ENCODE assay signal across 14 cellular contexts in the genomic region with DNA sequence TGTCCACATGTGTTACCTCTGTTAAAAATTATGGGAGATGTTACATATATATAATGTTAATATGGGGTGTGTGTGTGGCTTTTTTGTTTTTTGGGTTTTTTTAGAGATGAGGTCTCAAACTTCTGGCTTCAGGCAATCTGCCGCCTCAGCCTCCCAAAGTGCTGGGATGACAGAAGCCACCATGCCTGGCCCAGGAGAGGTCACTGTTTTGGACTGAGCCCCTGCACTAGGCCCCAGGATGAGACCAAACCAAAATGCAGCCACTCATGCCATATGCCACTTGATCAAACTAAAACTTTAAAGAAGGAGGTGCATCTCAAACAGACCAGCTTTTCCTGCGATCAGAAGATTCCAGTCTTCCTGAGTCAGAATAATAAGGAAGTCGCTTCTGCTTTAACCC. TPM values are rescaled to one million over a fixed set of nuclear protein-coding genes. Genes with fewer than 3 reads are reported as not detected.
DNase-seq lines count a peak whose midpoint lies in the region; ATAC-seq, FAIRE-seq and TF ChIP-seq lines count a peak whose summit lies in the region.
"Had no signal": no experiment of that assay in that cellular context is flagged by ENCODE, and none has a peak within 500 bp of the region (broad histone marks: within the 10 kb centered on the region; RNA-seq: fewer than 3 reads in every experiment).

No MANE protein-coding gene starts in this region.

- in situ Hi-C loops in GM12878 (cut with MboI): no loop called here

- H3K4me3 Mint-ChIP-seq in natural killer cell: peak overlapping the region; percentile 8
- H3K4me3 Mint-ChIP-seq in natural killer cell treated with Interleukin-12 subunit alpha and Interleukin-12 subunit beta and Interleukin-15 and Interleukin-18, amount 100 ng/mL, for 72 hours: no peak overlapping the region
- peak overlapping the region; percentile 40 to 85 (median 81) for H3K4me3 Mint-ChIP-seq in nephron
- H3K4me3 Mint-ChIP-seq in effector memory CD8-positive, alpha-beta T cell: no peak overlapping the region

- CTCF ChIA-PET in GM12878 (lab: Yijun Ruan, JAX): interaction anchor here (1.5 to 1.9 kb wide), 3 partner anchors 8 to 93 kb away, joined by 4 to 7 read pairs (median 6); no protein-coding TSS in a partner anchor

- H3K27ac ChIP-seq in GM12878 (ENCODE audit: control insufficient read depth, insufficient read depth): no peak overlapping the region
- H3K27ac ChIP-seq: GM23248 had no signal

- H3K27me3 Mint-ChIP-seq in natural killer cell (ENCODE audit: low read depth in 2 of 2): no peaks in the 10 kb centered on the region
- H3K27me3 Mint-ChIP-seq in natural killer cell treated with Interleukin-12 subunit alpha and Interleukin-12 subunit beta and Interleukin-15 and Interleukin-18, amount 100 ng/mL, for 72 hours: no peaks in the 10 kb centered on the region
- H3K27me3 Mint-ChIP-seq in nephron (ENCODE audit: low read depth): no peaks in the 10 kb centered on the region
- no peaks in the 10 kb centered on the region for H3K27me3 Mint-ChIP-seq in effector memory CD8-positive, alpha-beta T cell
- H3K27me3 Mint-ChIP-seq: B cell had no signal

- TF ChIP-seq POLR2A in GM12878 (IDR thresholded peaks at IDR 0.05; ENCODE audit: low read depth, low read length): no peak

- H3K4me3 ChIP-seq in GM12878: no peak overlapping the region

- H2AFZ ChIP-seq in GM12878 (ENCODE audit: control insufficient read depth, low read depth, low read length): no peak overlapping the region
- H2AFZ ChIP-seq: GM23248 had no signal

- BruUV-seq in GM12878 (replicated peaks; lab: Mats Ljungman, UMichigan): no TSS peak

- TF ChIP-seq EP300 in GM12878 (IDR thresholded peaks at IDR 0.05; ENCODE audit: borderline replicate concordance in 1 of 2, control insufficient read depth in 1 of 2, low read depth in 2 of 2, low read length in 2 of 2): no peak

- intact Hi-C loops in natural killer cell (cut with micrococcal nuclease) (no loop called here), GM12878 (cut with micrococcal nuclease; ENCODE audit: unreplicated experiment) (loop anchor here (5.0 kb wide), 1 partner anchor 60 kb away; the partner anchor contains the start of gene RPS7)

- peaks cover 3% of the 10 kb centered on the region for H3K79me2 ChIP-seq in GM12878 (ENCODE audit: control insufficient read depth, insufficient read depth, low read length)

- SMC1A ChIA-PET in GM12878 (lab: Charles Lee; ENCODE audit: uncharacterized antibody, unreplicated experiment): interaction anchor here (0.8 kb wide), 1 partner anchor 37 kb away, joined by 3 read pairs; no protein-coding TSS in a partner anchor

- 94% methylated on average over 3 of the region's 3 CpGs for WGBS in GM12878 (ENCODE audit: insufficient coverage, insufficient replicate concordance, low lambda C conversion rate, missing lambda C conversion rate)

- ATAC-seq in natural killer cell: no peak
- ATAC-seq in natural killer cell treated with Interleukin-12 subunit alpha and Interleukin-12 subunit beta and Interleukin-15 and Interleukin-18, amount 100 ng/mL, for 72 hours: no peak
- no peak for ATAC-seq in GM12878
- ATAC-seq in HG03378 (IDR thresholded peaks at IDR 0.05; ENCODE audit: unreplicated experiment): no peak
- no peak for ATAC-seq in effector memory CD8-positive, alpha-beta T cell (replicated peaks)
- no peak for ATAC-seq in HG02885 (IDR thresholded peaks at IDR 0.05; ENCODE audit: poor library complexity, unreplicated experiment)
- ATAC-seq: CD8-positive, alpha-beta T cell had no signal

- H3K27me3 ChIP-seq in GM12878 (replicated peaks in 1 of 2; ENCODE audit: control insufficient read depth in 2 of 2, insufficient read depth in 2 of 2, low read length in 1 of 2): no peaks in the 10 kb centered on the region

- TF ChIP-seq CTCF in natural killer cell (IDR thresholded peaks at IDR 0.05): no peak
- no peak for TF ChIP-seq CTCF in GM12878 (IDR thresholded peaks at IDR 0.05 in 2 of 3, conservative IDR thresholded peaks at IDR 0.05 in 1 of 3; ENCODE audit: control insufficient read depth in 2 of 3, extremely low read depth in 1 of 3, insufficient read depth in 1 of 3, low read depth in 3 of 3, low read length in 3 of 3)
- TF ChIP-seq CTCF in nephron (IDR thresholded peaks at IDR 0.05; ENCODE audit: unreplicated experiment in 3 of 3): no peak

- H3K27ac Mint-ChIP-seq in natural killer cell: peak overlapping the region in 1 of 2 donors; percentile 27
- H3K27ac Mint-ChIP-seq in natural killer cell treated with Interleukin-12 subunit alpha and Interleukin-12 subunit beta and Interleukin-15 and Interleukin-18, amount 100 ng/mL, for 72 hours: no peak overlapping the region
- H3K27ac Mint-ChIP-seq in nephron: peak overlapping the region in 1 of 3 experiments; percentile 98
- no peak overlapping the region for H3K27ac Mint-ChIP-seq in effector memory CD8-positive, alpha-beta T cell
- H3K27ac Mint-ChIP-seq: B cell had no signal

- H3K4me1 Mint-ChIP-seq in natural killer cell (peaks cover 23 to 31% of the 10 kb centered on the region in 2 donors), nephron (peaks cover 28% of the 10 kb centered on the region)
- H3K4me1 Mint-ChIP-seq in natural killer cell treated with Interleukin-12 subunit alpha and Interleukin-12 subunit beta and Interleukin-15 and Interleukin-18, amount 100 ng/mL, for 72 hours (ENCODE audit: low read depth in 2 of 2): peaks cover 18 to 38% of the 10 kb centered on the region in 2 donors
- peaks cover 17 to 21% of the 10 kb centered on the region in 2 donors for H3K4me1 Mint-ChIP-seq in effector memory CD8-positive, alpha-beta T cell (ENCODE audit: low read depth in 2 of 2)

- RAD21 ChIA-PET in GM12878 (lab: Charles Lee; ENCODE audit: unreplicated experiment): no interaction called here

- H3K9ac ChIP-seq in GM12878 (ENCODE audit: control insufficient read depth, insufficient read depth, low read length): no peak overlapping the region
- H3K9ac ChIP-seq: GM23248 had no signal

- no peak overlapping the region for H3K4me2 ChIP-seq in GM12878 (ENCODE audit: control insufficient read depth, insufficient read depth)

- POLR2A ChIA-PET in GM12878 (lab: Charles Lee): interaction anchor here (0.6 to 0.7 kb wide), 2 partner anchors 7 to 453 kb away, joined by 3 to 4 read pairs; no protein-coding TSS in a partner anchor

- H3K36me3 ChIP-seq in GM12878 (ENCODE audit: control insufficient read depth in 2 of 2, insufficient read depth in 2 of 2, low read length in 1 of 2): peaks cover 0 to 5% of the 10 kb centered on the region in 2 experiments; a peak in 2 of 4 replicates

- no peaks in the 10 kb centered on the region; the same call in 1 of the 3 replicates for H3K9me3 ChIP-seq in GM12878 (replicated peaks; ENCODE audit: control insufficient read depth, insufficient read depth, low read length)

- TF ChIP-seq RAD21 in GM12878 (IDR thresholded peaks at IDR 0.05; ENCODE audit: insufficient read depth, low read depth, low read length): no peak

- peaks cover 6% of the 10 kb centered on the region for H3K4me1 ChIP-seq in GM12878 (ENCODE audit: control insufficient read depth, insufficient read depth, low read length)

- H3K9me3 Mint-ChIP-seq in natural killer cell (peaks cover 0 to 6% of the 10 kb centered on the region in 2 donors), nephron (peaks cover 5% of the 10 kb centered on the region)
- H3K9me3 Mint-ChIP-seq in natural killer cell treated with Interleukin-12 subunit alpha and Interleukin-12 subunit beta and Interleukin-15 and Interleukin-18, amount 100 ng/mL, for 72 hours: no peaks in the 10 kb centered on the region
- no peaks in the 10 kb centered on the region for H3K9me3 Mint-ChIP-seq in effector memory CD8-positive, alpha-beta T cell

- H4K20me1 ChIP-seq in GM12878 (ENCODE audit: control insufficient read depth, insufficient read depth): no peaks in the 10 kb centered on the region

- peak; percentile 18 for FAIRE-seq in GM12878 (lab: Jason Lieb, UNC)

- DNase-seq in natural killer cell: no peak
- no peak for DNase-seq in natural killer cell treated with Interleukin-12 subunit alpha and Interleukin-12 subunit beta and Interleukin-15 and Interleukin-18, amount 100 ng/mL, for 72 hours (ENCODE audit: low spot score)
- no peak for DNase-seq in GM12878 (ENCODE audit: low read depth, low spot score)
- no peak for DNase-seq in effector memory CD8-positive, alpha-beta T cell
- DNase-seq: CD8-positive, alpha-beta T cell; GF-D8; NCI-H1105 treated with DMSO at 0.1 percent for 48 hours; NCI-H187; NCI-H446 had no signal

- H3K36me3 Mint-ChIP-seq in natural killer cell (peaks cover 19% of the 10 kb centered on the region), nephron (ENCODE audit: low read depth) (peaks cover 48% of the 10 kb centered on the region)
- H3K36me3 Mint-ChIP-seq in natural killer cell treated with Interleukin-12 subunit alpha and Interleukin-12 subunit beta and Interleukin-15 and Interleukin-18, amount 100 ng/mL, for 72 hours: peaks cover 26% of the 10 kb centered on the region
- peaks cover 34% of the 10 kb centered on the region for H3K36me3 Mint-ChIP-seq in effector memory CD8-positive, alpha-beta T cell (ENCODE audit: insufficient read depth)

RNA-seq across cellular contexts. Expression of gene ADI1, which starts 2.5 kb away (rescaled TPM):
- total RNA-seq in natural killer cell: 10 to 100 TPM; 15.9 to 23.0 (median 17.4) TPM
- total RNA-seq in natural killer cell treated with Interleukin-12 subunit alpha and Interleukin-12 subunit beta and Interleukin-15 and Interleukin-18, amount 100 ng/mL, for 72 hours: 10 to 100 TPM; 23.6 to 24.7 TPM
- total RNA-seq in GM12878 (2013; cell fraction: nucleolus; rRNA removed): 3.7 and 4.0 TPM in 2 replicates
- total RNA-seq in GM12878 (2014; rRNA removed): 15.9 and 19.3 TPM in 2 replicates
- 15.0 and 15.6 TPM in 2 replicates for total RNA-seq in GM12878 (2014; rRNA removed; fragmentation: Illumina TruSeq; extraction: Trizol)
- total RNA-seq in GM12878 (2021): 17.5 and 20.6 TPM in 2 replicates
- polyA plus RNA-seq in GM12878 (2011; ENCODE audit: low read depth): 7.0 TPM
- polyA plus RNA-seq in GM12878 (2011; rRNA removed): 18.4 and 20.0 TPM in 2 replicates
- polyA plus RNA-seq in GM12878 (2011; cell fraction: cytosol; rRNA removed): 16.3 and 19.4 TPM in 2 replicates
- polyA plus RNA-seq in GM12878 (2011; cell fraction: nucleus; rRNA removed): 13.3 and 14.5 TPM in 2 replicates
- polyA plus RNA-seq in GM12878 (2012): 12.1 and 12.4 TPM in 2 replicates
- 16.1 and 19.8 TPM in 2 replicates for polyA plus RNA-seq in GM12878 (2014; fragmentation: Illumina TruSeq; extraction: Trizol)
- 10 to 100 TPM in 1 of 2 experiments, 1 to 10 TPM in 1; 4.4 to 12.4 TPM for polyA plus RNA-seq in GM12878 (2014; fragmentation: Nextera tagmentation; extraction: Ambion mirVana)
- 16.9 and 17.0 TPM in 2 replicates for polyA plus RNA-seq in GM12878 (2014; rRNA removed)
- 10 to 100 TPM; 74.4 to 78.7 TPM for polyA plus RNA-seq in GM12878 (2016; fragmentation: Nextera tagmentation; extraction: Ambion mirVana)
- 9.1 TPM in 2 replicates for polyA minus RNA-seq in GM12878 (2011; rRNA and poly(A)+ RNA removed)
- 4.1 and 4.9 TPM in 2 replicates for polyA minus RNA-seq in GM12878 (2011; cell fraction: cytosol; rRNA and poly(A)+ RNA removed)
- 2.1 and 5.4 TPM in 2 replicates for polyA minus RNA-seq in GM12878 (2011; cell fraction: nucleus; rRNA and poly(A)+ RNA removed)

RNA-seq across cellular contexts. Expression of gene RNASEH1, which starts 41.3 kb away (rescaled TPM):
- total RNA-seq in natural killer cell: 10 to 100 TPM; 25.6 to 30.6 (median 26.3) TPM
- total RNA-seq in natural killer cell treated with Interleukin-12 subunit alpha and Interleukin-12 subunit beta and Interleukin-15 and Interleukin-18, amount 100 ng/mL, for 72 hours: 10 to 100 TPM; 24.7 to 47.2 TPM
- total RNA-seq in GM12878 (2013; cell fraction: nucleolus; rRNA removed): 16.2 and 18.7 TPM in 2 replicates
- total RNA-seq in GM12878 (2014; rRNA removed): 27.9 and 30.2 TPM in 2 replicates
- 27.1 and 30.5 TPM in 2 replicates for total RNA-seq in GM12878 (2014; rRNA removed; fragmentation: Illumina TruSeq; extraction: Trizol)
- 30.5 and 34.9 TPM in 2 replicates for total RNA-seq in GM12878 (2021)
- 15.5 TPM for polyA plus RNA-seq in GM12878 (2011; ENCODE audit: low read depth)
- polyA plus RNA-seq in GM12878 (2011; rRNA removed): 18.1 and 18.2 TPM in 2 replicates
- polyA plus RNA-seq in GM12878 (2011; cell fraction: cytosol; rRNA removed): 12.8 and 15.1 TPM in 2 replicates
- 11.9 and 18.3 TPM in 2 replicates for polyA plus RNA-seq in GM12878 (2011; cell fraction: nucleus; rRNA removed)
- polyA plus RNA-seq in GM12878 (2012): 15.0 and 20.5 TPM in 2 replicates
- 15.3 and 24.0 TPM in 2 replicates for polyA plus RNA-seq in GM12878 (2014; fragmentation: Illumina TruSeq; extraction: Trizol)
- 10 to 100 TPM; 24.6 to 25.7 TPM for polyA plus RNA-seq in GM12878 (2014; fragmentation: Nextera tagmentation; extraction: Ambion mirVana)
- polyA plus RNA-seq in GM12878 (2014; rRNA removed): 28.5 and 32.8 TPM in 2 replicates
- polyA plus RNA-seq in GM12878 (2016; fragmentation: Nextera tagmentation; extraction: Ambion mirVana): 10 to 100 TPM; 67.5 to 68.5 TPM
- 5.3 and 6.2 TPM in 2 replicates for polyA minus RNA-seq in GM12878 (2011; rRNA and poly(A)+ RNA removed)
- polyA minus RNA-seq in GM12878 (2011; cell fraction: cytosol; rRNA and poly(A)+ RNA removed): 4.8 and 6.2 TPM in 2 replicates
- 6.5 and 11.4 TPM in 2 replicates for polyA minus RNA-seq in GM12878 (2011; cell fraction: nucleus; rRNA and poly(A)+ RNA removed)

RNA-seq across cellular contexts. Expression of gene RPS7, which starts 58.2 kb away (rescaled TPM):
- total RNA-seq in natural killer cell (1,000 to 10,000 TPM in 2 of 3 donors, 100 to 1,000 TPM in 1; 815 to 1,068 (median 1,001) TPM), GM12878 (2014; rRNA removed) (2,842 and 3,098 TPM in 2 replicates), GM12878 (2014; rRNA removed; fragmentation: Illumina TruSeq; extraction: Trizol) (4,662 and 4,681 TPM in 2 replicates), GM12878 (2021) (2,368 and 2,463 TPM in 2 replicates)
- 1,000 to 10,000 TPM in 1 of 2 donors, 100 to 1,000 TPM in 1; 834 to 1,122 TPM for total RNA-seq in natural killer cell treated with Interleukin-12 subunit alpha and Interleukin-12 subunit beta and Interleukin-15 and Interleukin-18, amount 100 ng/mL, for 72 hours
- 297 and 312 TPM in 2 replicates for total RNA-seq in GM12878 (2013; cell fraction: nucleolus; rRNA removed)
- 1,818 TPM for polyA plus RNA-seq in GM12878 (2011; ENCODE audit: low read depth)
- polyA plus RNA-seq in GM12878 (2011; rRNA removed) (2,490 and 2,717 TPM in 2 replicates), GM12878 (2014; fragmentation: Illumina TruSeq; extraction: Trizol) (3,268 and 3,336 TPM in 2 replicates), GM12878 (2014; fragmentation: Nextera tagmentation; extraction: Ambion mirVana) (1,000 to 10,000 TPM; 3,009 to 3,046 TPM), GM12878 (2014; rRNA removed) (2,698 and 2,951 TPM in 2 replicates), GM12878 (2016; fragmentation: Nextera tagmentation; extraction: Ambion mirVana) (1,000 to 10,000 TPM; 1,197 to 1,434 TPM)
- 1,447 and 1,733 TPM in 2 replicates for polyA plus RNA-seq in GM12878 (2011; cell fraction: cytosol; rRNA removed)
- polyA plus RNA-seq in GM12878 (2011; cell fraction: nucleus; rRNA removed): 743 and 958 TPM in 2 replicates
- 2,414 and 2,708 TPM in 2 replicates for polyA plus RNA-seq in GM12878 (2012)
- polyA minus RNA-seq in GM12878 (2011; rRNA and poly(A)+ RNA removed): 248 and 406 TPM in 2 replicates
- polyA minus RNA-seq in GM12878 (2011; cell fraction: cytosol; rRNA and poly(A)+ RNA removed): 310 and 334 TPM in 2 replicates
- polyA minus RNA-seq in GM12878 (2011; cell fraction: nucleus; rRNA and poly(A)+ RNA removed): 79.9 and 108 TPM in 2 replicates

Comparison
In these comparisons a context has a peak if more than half of its experiments do, and no peak if none do; other contexts are left out.
1. H3K4me3 Mint-ChIP-seq: peak in natural killer cell (single experiment) and nephron (3 of 3); none in natural killer cell treated with Interleukin-12 subunit alpha and Interleukin-12 subunit beta and Interleukin-15 and Interleukin-18, amount 100 ng/mL, for 72 hours (single experiment) and effector memory CD8-positive, alpha-beta T cell (0 of 2).